1 cellular context compared by ENCODE assay signal in the genomic region with DNA sequence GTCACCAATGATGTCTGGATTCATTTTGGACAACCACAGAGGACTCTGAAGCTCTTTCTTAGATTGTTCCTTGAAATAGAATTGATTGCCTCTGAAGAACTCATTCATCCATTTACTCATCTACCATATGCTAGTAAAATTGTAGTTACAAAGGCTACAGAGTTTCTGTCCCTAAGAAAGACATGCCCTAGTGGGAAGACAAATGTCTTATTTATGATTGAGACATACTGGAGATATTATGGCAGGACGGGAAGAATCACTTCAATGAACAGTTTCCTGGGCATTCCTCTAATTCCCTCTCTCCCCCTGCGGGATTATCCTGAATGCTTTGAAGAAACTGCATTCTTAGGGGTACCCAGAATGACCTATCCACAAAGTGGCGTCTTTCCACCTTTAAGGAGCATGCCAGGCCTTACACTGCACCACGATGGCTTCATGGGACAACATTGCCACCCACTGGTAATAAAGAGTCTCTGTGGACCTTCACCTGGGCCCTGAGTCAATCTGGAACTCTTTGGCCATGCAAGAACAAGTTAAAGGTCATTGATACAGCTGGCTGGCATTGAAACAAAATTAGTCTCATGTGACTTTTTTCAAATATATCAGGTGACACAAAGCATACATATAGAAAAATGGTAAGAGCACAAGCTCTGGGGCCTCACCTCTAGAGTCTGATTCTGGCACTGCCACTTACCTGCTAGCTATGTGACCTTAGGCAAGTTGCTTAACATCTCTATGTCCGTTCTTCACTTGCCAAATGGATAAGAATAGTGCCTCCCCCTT.
TF ChIP-seq lines count a peak whose summit lies in the region.

No MANE protein-coding gene starts in this region.

TF ChIP-seq in H1, 55 proteins besides CTCF, POLR2A, EP300 and RAD21 (continued from another document):
- no peak for TF ChIP-seq SIN3A (conservative IDR thresholded peaks at IDR 0.05 in 1 of 2, IDR thresholded peaks at IDR 0.05 in 1 of 2; ENCODE audit: low read depth in 1 of 2, low read length in 2 of 2)
- 0 out of 2 replicates have a peak, but pooled peaks have one; percentile 29 for TF ChIP-seq MAX (IDR thresholded peaks at IDR 0.05)
- no peak for TF ChIP-seq RXRA (IDR thresholded peaks at IDR 0.05; ENCODE audit: insufficient read depth, low read depth, low read length)
- TF ChIP-seq SAP30 (IDR thresholded peaks at IDR 0.05; ENCODE audit: insufficient read depth, insufficient replicate concordance, low read length): no peak
- TF ChIP-seq POLR2AphosphoS5 (IDR thresholded peaks at IDR 0.05; ENCODE audit: low read depth, low read length): no peak
- TF ChIP-seq HDAC6 (IDR thresholded peaks at IDR 0.05; ENCODE audit: low read depth, low read length): no peak
- no peak for TF ChIP-seq KDM4A (IDR thresholded peaks at IDR 0.05; ENCODE audit: low read depth, low read length, severe bottlenecking)
- TF ChIP-seq JUND (IDR thresholded peaks at IDR 0.05; ENCODE audit: low read length): no peak
- no peak for TF ChIP-seq JUN (IDR thresholded peaks at IDR 0.05; ENCODE audit: low read depth, low read length)
- TF ChIP-seq CHD1 (IDR thresholded peaks at IDR 0.05; ENCODE audit: low read depth, low read length): no peak
- no peak for TF ChIP-seq BCL11A (IDR thresholded peaks at IDR 0.05; ENCODE audit: low read depth in 2 of 2, low read length in 2 of 2)
- no peak for TF ChIP-seq PHF8 (conservative IDR thresholded peaks at IDR 0.05; ENCODE audit: low read depth, low read length)
TF ChIP-seq in H1: peak in this region for 3.
